13 cellular contexts compared by ENCODE assay signal in the genomic region with DNA sequence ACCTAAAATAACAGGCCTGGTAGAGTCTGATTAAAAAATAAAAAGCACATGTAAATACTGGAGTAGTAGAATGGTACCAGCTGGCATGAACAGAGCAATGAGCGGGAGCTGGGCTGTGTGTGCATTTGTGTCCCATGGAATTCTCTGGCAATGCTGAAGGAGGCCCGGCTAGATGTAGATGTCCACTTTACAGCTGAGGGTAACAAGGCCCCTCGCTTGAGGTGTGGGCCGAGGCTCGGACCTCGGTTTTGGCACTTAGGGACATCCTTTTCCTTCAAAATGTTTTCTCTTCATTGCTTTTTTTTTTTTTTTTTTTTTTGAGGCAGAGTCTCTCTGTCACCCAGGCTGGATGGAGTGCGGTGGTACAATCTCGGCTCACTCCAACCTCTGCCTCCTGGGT. TPM values are rescaled to one million over a fixed set of nuclear protein-coding genes. Genes with fewer than 3 reads are reported as not detected.
DNase-seq lines count a peak whose midpoint lies in the region; ATAC-seq and TF ChIP-seq lines count a peak whose summit lies in the region.
"Had no signal": no experiment of that assay in that cellular context is flagged by ENCODE, and none has a peak within 500 bp of the region (broad histone marks: within the 10 kb centered on the region; RNA-seq: fewer than 3 reads in every experiment).

No MANE protein-coding gene starts in this region.

- no peaks in the 10 kb centered on the region for H3K27me3 ChIP-seq in CD4-positive, CD25-positive, alpha-beta regulatory T cell (ENCODE audit: control insufficient read depth, insufficient read depth, low read length)

- H3K4me3 ChIP-seq in CD4-positive, CD25-positive, alpha-beta regulatory T cell (ENCODE audit: low read depth, low read length), result no peak overlapping the region
- H3K4me3 ChIP-seq: BLaER1, HAP-1 had no signal

- peak overlapping the region in 1 of 3 donors; percentile 16 for H3K27ac Mint-ChIP-seq in CD4-positive, CD25-positive, alpha-beta regulatory T cell
- no peak overlapping the region for H3K27ac Mint-ChIP-seq in effector memory CD8-positive, alpha-beta T cell
- no peak overlapping the region for H3K27ac Mint-ChIP-seq in type B pancreatic cell

- no peaks in the 10 kb centered on the region for H3K9me3 ChIP-seq in CD4-positive, CD25-positive, alpha-beta regulatory T cell (ENCODE audit: control insufficient read depth in 2 of 2, low read length in 2 of 2)

- H3K27me3 Mint-ChIP-seq in CD4-positive, CD25-positive, alpha-beta regulatory T cell, result peaks cover 14% of the 10 kb centered on the region
- peaks cover 1 to 4% of the 10 kb centered on the region in 2 donors for H3K27me3 Mint-ChIP-seq in effector memory CD8-positive, alpha-beta T cell
- H3K27me3 Mint-ChIP-seq in type B pancreatic cell, result peaks cover 3% of the 10 kb centered on the region

- peak overlapping the region in 3 of 4 donors; percentile 33 to 96 (median 67) for H3K4me3 Mint-ChIP-seq in CD4-positive, CD25-positive, alpha-beta regulatory T cell
- H3K4me3 Mint-ChIP-seq in effector memory CD8-positive, alpha-beta T cell, result peak overlapping the region; percentile 24 to 47
- H3K4me3 Mint-ChIP-seq in type B pancreatic cell, result peak overlapping the region; percentile 49

- no peaks in the 10 kb centered on the region for H3K36me3 Mint-ChIP-seq in CD4-positive, CD25-positive, alpha-beta regulatory T cell
- H3K36me3 Mint-ChIP-seq in effector memory CD8-positive, alpha-beta T cell (ENCODE audit: insufficient read depth), result peaks cover 8% of the 10 kb centered on the region
- H3K36me3 Mint-ChIP-seq in type B pancreatic cell, result no peaks in the 10 kb centered on the region
- H3K36me3 Mint-ChIP-seq: IgD-negative memory B cell had no signal

- peaks cover 38% of the 10 kb centered on the region for H3K4me1 ChIP-seq in CD4-positive, CD25-positive, alpha-beta regulatory T cell (ENCODE audit: control insufficient read depth, insufficient read depth, low read length, poor library complexity, severe bottlenecking)

- peaks cover 15 to 53% (median 30%) of the 10 kb centered on the region in 4 donors for H3K4me1 Mint-ChIP-seq in CD4-positive, CD25-positive, alpha-beta regulatory T cell
- H3K4me1 Mint-ChIP-seq in effector memory CD8-positive, alpha-beta T cell (ENCODE audit: low read depth in 2 of 2), result peaks cover 34 to 36% of the 10 kb centered on the region in 2 donors
- H3K4me1 Mint-ChIP-seq in type B pancreatic cell (ENCODE audit: unreplicated experiment), result peaks cover 12% of the 10 kb centered on the region

- ATAC-seq in CD4-positive, CD25-positive, alpha-beta regulatory T cell (ENCODE audit: low read depth in 2 of 2), result no peak
- no peak for ATAC-seq in effector memory CD8-positive, alpha-beta T cell (replicated peaks)

- DNase-seq in DMS 273 (lab: John Stamatoyannopoulos, UW; ENCODE audit: unreplicated experiment) (peak; percentile 7), DMS 273 treated with DMSO at 0.1 percent for 48 hours (lab: John Stamatoyannopoulos, UW) (no peak), type B pancreatic cell (ENCODE audit: extremely low spot score, unreplicated experiment) (no peak), glomerular visceral epithelial cell (ENCODE audit: extremely low spot score) (no peak)
- no peak for DNase-seq in CD4-positive, CD25-positive, alpha-beta regulatory T cell
- DNase-seq in effector memory CD8-positive, alpha-beta T cell, result no peak
- DNase-seq in NK-92 treated with Interleukin-12 subunit alpha and Interleukin-12 subunit beta, amount 100 ng/mL, for 24 hours (lab: John Stamatoyannopoulos, UW), result no peak
- DNase-seq: AML-193, COR-L47 had no signal

- H3K9me3 Mint-ChIP-seq in CD4-positive, CD25-positive, alpha-beta regulatory T cell, result no peaks in the 10 kb centered on the region
- peaks cover 0 to 2% of the 10 kb centered on the region in 2 donors for H3K9me3 Mint-ChIP-seq in effector memory CD8-positive, alpha-beta T cell
- H3K9me3 Mint-ChIP-seq in type B pancreatic cell, result no peaks in the 10 kb centered on the region

- no peaks in the 10 kb centered on the region for H3K36me3 ChIP-seq in CD4-positive, CD25-positive, alpha-beta regulatory T cell (ENCODE audit: control insufficient read depth, insufficient read depth, low read length)
- H3K36me3 ChIP-seq: BLaER1, HAP-1 had no signal

- no peak overlapping the region for H3K27ac ChIP-seq in CD4-positive, CD25-positive, alpha-beta regulatory T cell (ENCODE audit: insufficient read depth, low read length, poor library complexity, severe bottlenecking)
- H3K27ac ChIP-seq: 22Rv1, BLaER1 had no signal

- no peak for TF ChIP-seq CTCF in type B pancreatic cell (conservative IDR thresholded peaks at IDR 0.05)

RNA-seq across cellular contexts. Expression of gene FGD3, which starts 1.5 kb away (rescaled TPM):
- 188 TPM for total RNA-seq in CD4-positive, CD25-positive, alpha-beta regulatory T cell
- 100 to 1,000 TPM in 1 of 4 donors, 10 to 100 TPM in 3; 71.6 to 105 (median 87.2) TPM for polyA plus RNA-seq in CD4-positive, CD25-positive, alpha-beta regulatory T cell
- total RNA-seq in type B pancreatic cell (ENCODE audit: low replicate concordance), result 5.5 and 8.4 TPM in 2 replicates

Comparison
In these comparisons a context has a peak if more than half of its experiments do, and no peak if none do; other contexts are left out.
1. RNA of gene FGD3, which starts 1.5 kb away (total RNA-seq): 188 TPM in CD4-positive, CD25-positive, alpha-beta regulatory T cell (single experiment); 5.5 to 8.4 TPM in type B pancreatic cell; every median in the first group is over 10 times any median in the second.
2. Peak in every context shown above with its lines, with median percentiles within 50 percentile points of each other: H3K4me3 Mint-ChIP-seq.